20 cellular contexts compared by ENCODE assay signal in the genomic region with DNA sequence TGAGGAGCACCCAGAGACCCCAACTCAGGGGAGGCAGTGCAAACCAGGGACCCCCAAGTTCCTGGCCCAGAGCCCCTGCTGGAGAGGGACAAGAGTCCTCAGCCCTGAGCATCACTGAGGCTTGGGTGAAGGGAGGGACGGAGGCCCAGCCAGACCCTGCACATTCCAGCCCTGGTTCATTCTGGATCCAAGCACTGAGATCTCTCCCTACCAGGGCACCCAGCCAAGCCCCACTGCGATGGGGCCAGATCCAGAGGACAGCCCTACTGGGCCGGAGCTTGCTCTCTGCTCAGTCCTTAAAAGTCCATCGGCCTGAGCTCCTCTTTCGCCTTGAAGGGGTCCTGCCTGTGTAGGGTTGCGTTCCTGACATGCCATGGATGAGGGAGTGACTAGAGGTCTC. TPM values are rescaled to one million over a fixed set of nuclear protein-coding genes. Genes with fewer than 3 reads are reported as not detected.
DNase-seq lines count a peak whose midpoint lies in the region; FAIRE-seq and TF ChIP-seq lines count a peak whose summit lies in the region.
"Had no signal": no experiment of that assay in that cellular context is flagged by ENCODE, and none has a peak within 500 bp of the region (broad histone marks: within the 10 kb centered on the region; RNA-seq: fewer than 3 reads in every experiment).

No MANE protein-coding gene starts in this region.

- H3K4me1 ChIP-seq in endodermal cell (ENCODE audit: control insufficient read depth, insufficient read depth, low read length) (no peaks in the 10 kb centered on the region), kidney (ENCODE audit: control insufficient read depth in 1 of 2, insufficient read depth in 1 of 2, low read depth in 1 of 2, low read length in 2 of 2) (no peaks in the 10 kb centered on the region), sigmoid colon (peaks cover 0 to 31% (median 31%) of the 10 kb centered on the region in 4 donors)
- H3K4me1 ChIP-seq: prostate gland, SJSA1 had no signal

- no peak for TF ChIP-seq POLR2A in sigmoid colon (IDR thresholded peaks at IDR 0.05)

- H3K4me3 ChIP-seq in endodermal cell (ENCODE audit: low read length) (no peak overlapping the region), kidney (ENCODE audit: low read length in 2 of 2) (no peak overlapping the region), sigmoid colon (peak overlapping the region in 2 of 4 donors; percentile 2 to 9)
- H3K4me3 ChIP-seq: prostate gland, SJSA1 had no signal

- H3K36me3 Mint-ChIP-seq in endodermal cell (ENCODE audit: low read depth), result peaks cover 20% of the 10 kb centered on the region

- H3K9ac ChIP-seq in endodermal cell (ENCODE audit: extremely low read depth, low read length, poor library complexity, severe bottlenecking), result no peak overlapping the region
- no peak overlapping the region for H3K9ac ChIP-seq in kidney (ENCODE audit: low read length in 2 of 2)

- no peak for TF ChIP-seq EP300 in sigmoid colon (IDR thresholded peaks at IDR 0.05)

- intact Hi-C loops in kidney (cut with DNase I), result no loop called here
- intact Hi-C loops in sigmoid colon (cut with DNase I), result no loop called here

- H3K27me3 Mint-ChIP-seq in endodermal cell (ENCODE audit: insufficient read depth), result no peaks in the 10 kb centered on the region
- H3K27me3 Mint-ChIP-seq: stimulated activated naive CD8-positive, alpha-beta T cell treated with anti-CD3 and anti-CD28 coated beads, Interleukin-15, Interleukin-2, amounts not matched to agents 100 ng/mL and 50 ng/mL, for 24 hours had no signal

- in situ Hi-C loops in G401 (cut with HindIII; ENCODE audit: low sequenced_read_pairs), result no loop called here

- DNase-seq in G401 (ENCODE audit: low spot score) (peak; percentile 38), endodermal cell (peak; percentile 49), kidney (peak; percentile 87), sigmoid colon (no peak), NCI-H1105 treated with DMSO at 0.1 percent for 48 hours (lab: John Stamatoyannopoulos, UW) (no peak), NCI-H2081 treated with DMSO at 0.1 percent for 48 hours (lab: John Stamatoyannopoulos, UW) (no peak), frontal cortex (ENCODE audit: low spot score in 2 of 2) (no peak)
- no peak for DNase-seq in stimulated activated CD4-positive, alpha-beta T cell treated with anti-CD3 and anti-CD28 coated beads, Interleukin-1b, Interleukin-23, amount 100 ng/mL, for 48 hours
- DNase-seq: activated effector memory CD4-positive, alpha-beta T cell treated with anti-CD3 and anti-CD28 coated beads, Interleukin-2, amount 50 U/mL, for 16 hours; NCI-H1930; NCI-H510A treated with DMSO at 0.1 percent for 48 hours; stimulated activated CD4-positive, alpha-beta T cell treated with anti-CD3 and anti-CD28 coated beads, Interleukin-15, amount 100 ng/mL, for 24 hours had no signal

- H3K36me3 ChIP-seq in endodermal cell (ENCODE audit: control insufficient read depth, insufficient read depth, low read length) (no peaks in the 10 kb centered on the region), kidney (ENCODE audit: control insufficient read depth in 1 of 2, insufficient read depth in 2 of 2, low read length in 2 of 2) (no peaks in the 10 kb centered on the region), sigmoid colon (no peaks in the 10 kb centered on the region)
- H3K36me3 ChIP-seq: prostate gland, SJSA1 had no signal

- no peaks in the 10 kb centered on the region for H3K4me1 Mint-ChIP-seq in endodermal cell

- FAIRE-seq in kidney (lab: Jason Lieb, UNC) (no peak), frontal cortex (lab: Jason Lieb, UNC) (no peak)
- FAIRE-seq: colon, G401.6, H54 had no signal

- H3K9me3 ChIP-seq in endodermal cell (ENCODE audit: control insufficient read depth, low read length) (no peaks in the 10 kb centered on the region), kidney (ENCODE audit: control insufficient read depth in 1 of 2, low read length in 2 of 2) (no peaks in the 10 kb centered on the region), sigmoid colon (no peaks in the 10 kb centered on the region)
- H3K9me3 ChIP-seq: prostate gland, SJSA1 had no signal

- TF ChIP-seq CTCF in endodermal cell (conservative IDR thresholded peaks at IDR 0.05), result no peak
- no peak for TF ChIP-seq CTCF in kidney (IDR thresholded peaks at IDR 0.05; ENCODE audit: borderline replicate concordance, extremely low read depth, insufficient read depth)
- no peak for TF ChIP-seq CTCF in sigmoid colon (IDR thresholded peaks at IDR 0.05)

- 90 to 100% methylated on average over 2 to 6 of the region's 6 CpGs for WGBS in endodermal cell (ENCODE audit: insufficient coverage in 1 of 2, insufficient read length in 1 of 2), 2 experiments
- WGBS in sigmoid colon, 2 donors, result 77 to 87% methylated on average over 6 of the region's 6 CpGs

- H3K27ac Mint-ChIP-seq in endodermal cell, result no peak overlapping the region
- H3K27ac Mint-ChIP-seq: stimulated activated naive CD8-positive, alpha-beta T cell treated with anti-CD3 and anti-CD28 coated beads, Interleukin-15, Interleukin-2, amounts not matched to agents 100 ng/mL and 50 ng/mL, for 24 hours; T-helper 2 cell treated with Interferon-gamma antibody and Interleukin-4, amounts not matched to agents 5 μg/mL and 100 μg/mL, for 36 hours had no signal

- no peak overlapping the region for H3K4me3 Mint-ChIP-seq in endodermal cell
- H3K4me3 Mint-ChIP-seq: stimulated activated naive CD8-positive, alpha-beta T cell treated with anti-CD3 and anti-CD28 coated beads, Interleukin-15, Interleukin-2, amounts not matched to agents 100 ng/mL and 50 ng/mL, for 24 hours; T-helper 2 cell treated with Interferon-gamma antibody and Interleukin-4, amounts not matched to agents 5 μg/mL and 100 μg/mL, for 36 hours had no signal

- H3K27ac ChIP-seq in endodermal cell (ENCODE audit: low read depth, low read length), result no peak overlapping the region
- no peak overlapping the region for H3K27ac ChIP-seq in kidney (ENCODE audit: low read depth in 2 of 2, low read length in 2 of 2)
- H3K27ac ChIP-seq in sigmoid colon, result peak overlapping the region; percentile 60 to 78 (median 70)
- H3K27ac ChIP-seq: epithelial cell of prostate, prostate gland, SJSA1 had no signal

- no peaks in the 10 kb centered on the region for H3K9me3 Mint-ChIP-seq in endodermal cell
- H3K9me3 Mint-ChIP-seq: stimulated activated naive CD8-positive, alpha-beta T cell treated with anti-CD3 and anti-CD28 coated beads, Interleukin-15, Interleukin-2, amounts not matched to agents 100 ng/mL and 50 ng/mL, for 24 hours; T-helper 2 cell treated with Interferon-gamma antibody and Interleukin-4, amounts not matched to agents 5 μg/mL and 100 μg/mL, for 36 hours had no signal

- H3K27me3 ChIP-seq in endodermal cell (ENCODE audit: control insufficient read depth, insufficient read depth, low read length, poor library complexity, severe bottlenecking) (no peaks in the 10 kb centered on the region), sigmoid colon (no peaks in the 10 kb centered on the region)
- H3K27me3 ChIP-seq: SJSA1 had no signal

RNA-seq across cellular contexts. Expression of gene RABGEF1, which starts 40.5 kb away (rescaled TPM):
- total RNA-seq in G401 (2014; rRNA removed; shearing (Covaris generic)), result 21.2 and 23.4 TPM in 2 replicates
- total RNA-seq in endodermal cell (10 to 100 TPM; 22.7 to 26.7 TPM), kidney (26.8 TPM), sigmoid colon (10 to 100 TPM; 36.4 to 47.2 (median 41.3) TPM), frontal cortex (71.3 TPM)
- polyA plus RNA-seq in endodermal cell (2013, experiment 1 of 2), result 18.2 TPM
- polyA plus RNA-seq in endodermal cell (2013, experiment 2 of 2), result 18.5 TPM
- polyA plus RNA-seq in kidney (ENCODE audit: insufficient read depth, low read depth, low replicate concordance) (12.8 TPM), sigmoid colon (10 to 100 TPM; 10.2 to 15.7 (median 13.2) TPM)

Comparison
In these comparisons a context has a peak if more than half of its experiments do, and no peak if none do; other contexts are left out.
1. DNase-seq: peak in G401 (single experiment), endodermal cell (single experiment) and kidney (single experiment); none in sigmoid colon (single experiment), NCI-H1105 treated with DMSO at 0.1 percent for 48 hours (single experiment), NCI-H2081 treated with DMSO at 0.1 percent for 48 hours (single experiment), frontal cortex (0 of 2) and stimulated activated CD4-positive, alpha-beta T cell treated with anti-CD3 and anti-CD28 coated beads, Interleukin-1b, Interleukin-23, amount 100 ng/mL, for 48 hours (single experiment).
2. H3K27ac ChIP-seq: peak in sigmoid colon (4 of 4); none in endodermal cell (single experiment) and kidney (0 of 2).